ENCODE assay signal across 1 cellular context in genomic region chr1:235826102-235826854, GRCh38.
A peak's percentile ranks its signal among the peaks of the same experiment; 100 is the strongest.
TF ChIP-seq lines count a peak whose summit lies in the region.

No MANE protein-coding gene starts in this region.

TF ChIP-seq in HepG2, 621 proteins besides CTCF, POLR2A, EP300 and RAD21 (continues in another document):
- no peak for TF ChIP-seq ASH2L (IDR thresholded peaks at IDR 0.05; ENCODE audit: insufficient read length, low read depth, low read length)
- no peak for TF ChIP-seq ZNF362 (CRISPR knock-in tag; IDR thresholded peaks at IDR 0.05; ENCODE audit: borderline replicate concordance)
- TF ChIP-seq NR2F6 (IDR thresholded peaks at IDR 0.05), result peak; percentile 19; the same call in 1 of the 2 replicates
- no peak for TF ChIP-seq NR2F6 (CRISPR knock-in tag; IDR thresholded peaks at IDR 0.05)
- TF ChIP-seq TCF7 (IDR thresholded peaks at IDR 0.05; ENCODE audit: low read depth), result peak; percentile 48
- TF ChIP-seq GATAD2A (CRISPR knock-in tag; IDR thresholded peaks at IDR 0.05), result peak; percentile 56
- no peak for TF ChIP-seq MLLT10 (CRISPR knock-in tag; IDR thresholded peaks at IDR 0.05)
- TF ChIP-seq TBL1XR1 (IDR thresholded peaks at IDR 0.05; ENCODE audit: borderline replicate concordance, low read length, partially characterized antibody), result no peak
- no peak for TF ChIP-seq SOX6 (IDR thresholded peaks at IDR 0.05)
- TF ChIP-seq SOX6 (CRISPR knock-in tag; IDR thresholded peaks at IDR 0.05), result peak; percentile 82
- TF ChIP-seq SAP130 (CRISPR knock-in tag; IDR thresholded peaks at IDR 0.05; ENCODE audit: low read depth), result peak; percentile 25; the same call in 1 of the 2 replicates
- TF ChIP-seq FOXJ3 (CRISPR knock-in tag; IDR thresholded peaks at IDR 0.05; ENCODE audit: borderline replicate concordance), result 0 out of 2 replicates have a peak, but pooled peaks have one; percentile 43
- TF ChIP-seq, protein P1, sequence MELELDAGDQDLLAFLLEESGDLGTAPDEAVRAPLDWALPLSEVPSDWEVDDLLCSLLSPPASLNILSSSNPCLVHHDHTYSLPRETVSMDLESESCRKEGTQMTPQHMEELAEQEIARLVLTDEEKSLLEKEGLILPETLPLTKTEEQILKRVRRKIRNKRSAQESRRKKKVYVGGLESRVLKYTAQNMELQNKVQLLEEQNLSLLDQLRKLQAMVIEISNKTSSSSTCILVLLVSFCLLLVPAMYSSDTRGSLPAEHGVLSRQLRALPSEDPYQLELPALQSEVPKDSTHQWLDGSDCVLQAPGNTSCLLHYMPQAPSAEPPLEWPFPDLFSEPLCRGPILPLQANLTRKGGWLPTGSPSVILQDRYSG (CRISPR knock-in tag; IDR thresholded peaks at IDR 0.05), result no peak
- peak; percentile 37; the same call in 1 of the 2 replicates for TF ChIP-seq RXRB (CRISPR knock-in tag; IDR thresholded peaks at IDR 0.05; ENCODE audit: borderline replicate concordance)
- no peak for TF ChIP-seq ZNF224 (CRISPR knock-in tag; IDR thresholded peaks at IDR 0.05)
- TF ChIP-seq PPARG (CRISPR knock-in tag; conservative IDR thresholded peaks at IDR 0.05), result peak; percentile 94
- peak; percentile 54; the same call in 1 of the 2 replicates for TF ChIP-seq ZNF770 (CRISPR knock-in tag; IDR thresholded peaks at IDR 0.05)
- TF ChIP-seq ZNF652 (CRISPR knock-in tag; IDR thresholded peaks at IDR 0.05; ENCODE audit: borderline replicate concordance, low read depth), result peak; percentile 90
- TF ChIP-seq HNF4A (CRISPR knock-in tag; IDR thresholded peaks at IDR 0.05), result 0 out of 2 replicates have a peak, but pooled peaks have one; percentile 9
- TF ChIP-seq ZBTB7B (CRISPR knock-in tag; IDR thresholded peaks at IDR 0.05), result no peak
- TF ChIP-seq RCOR2 (CRISPR knock-in tag; IDR thresholded peaks at IDR 0.05), result 0 out of 2 replicates have a peak, but pooled peaks have one; percentile 16
- no peak for TF ChIP-seq ZNF329 (CRISPR knock-in tag; IDR thresholded peaks at IDR 0.05; ENCODE audit: low read depth)
- peak; percentile 21; the same call in 1 of the 2 replicates for TF ChIP-seq ARID5B (CRISPR knock-in tag; IDR thresholded peaks at IDR 0.05)
- TF ChIP-seq CEBPG (CRISPR knock-in tag; IDR thresholded peaks at IDR 0.05), result peak; percentile 7; the same call in 1 of the 2 replicates
- TF ChIP-seq MIER2 (CRISPR knock-in tag; IDR thresholded peaks at IDR 0.05), result no peak
- peak; percentile 63; the same call in 1 of the 2 replicates for TF ChIP-seq SALL1 (CRISPR knock-in tag; IDR thresholded peaks at IDR 0.05)
- TF ChIP-seq CREM (IDR thresholded peaks at IDR 0.05), result peak; percentile 40; the same call in 1 of the 2 replicates
- TF ChIP-seq CREM (CRISPR knock-in tag; IDR thresholded peaks at IDR 0.05), result no peak
- TF ChIP-seq, protein P2, sequence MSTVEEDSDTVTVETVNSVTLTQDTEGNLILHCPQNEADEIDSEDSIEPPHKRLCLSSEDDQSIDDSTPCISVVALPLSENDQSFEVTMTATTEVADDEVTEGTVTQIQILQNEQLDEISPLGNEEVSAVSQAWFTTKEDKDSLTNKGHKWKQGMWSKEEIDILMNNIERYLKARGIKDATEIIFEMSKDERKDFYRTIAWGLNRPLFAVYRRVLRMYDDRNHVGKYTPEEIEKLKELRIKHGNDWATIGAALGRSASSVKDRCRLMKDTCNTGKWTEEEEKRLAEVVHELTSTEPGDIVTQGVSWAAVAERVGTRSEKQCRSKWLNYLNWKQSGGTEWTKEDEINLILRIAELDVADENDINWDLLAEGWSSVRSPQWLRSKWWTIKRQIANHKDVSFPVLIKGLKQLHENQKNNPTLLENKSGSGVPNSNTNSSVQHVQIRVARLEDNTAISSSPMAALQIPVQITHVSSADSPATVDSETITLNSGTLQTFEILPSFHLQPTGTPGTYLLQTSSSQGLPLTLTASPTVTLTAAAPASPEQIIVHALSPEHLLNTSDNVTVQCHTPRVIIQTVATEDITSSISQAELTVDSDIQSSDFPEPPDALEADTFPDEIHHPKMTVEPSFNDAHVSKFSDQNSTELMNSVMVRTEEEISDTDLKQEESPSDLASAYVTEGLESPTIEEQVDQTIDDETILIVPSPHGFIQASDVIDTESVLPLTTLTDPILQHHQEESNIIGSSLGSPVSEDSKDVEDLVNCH (CRISPR knock-in tag; IDR thresholded peaks at IDR 0.05), result no peak
- TF ChIP-seq KAT8 (CRISPR knock-in tag; IDR thresholded peaks at IDR 0.05), result no peak
- TF ChIP-seq, protein P3, sequence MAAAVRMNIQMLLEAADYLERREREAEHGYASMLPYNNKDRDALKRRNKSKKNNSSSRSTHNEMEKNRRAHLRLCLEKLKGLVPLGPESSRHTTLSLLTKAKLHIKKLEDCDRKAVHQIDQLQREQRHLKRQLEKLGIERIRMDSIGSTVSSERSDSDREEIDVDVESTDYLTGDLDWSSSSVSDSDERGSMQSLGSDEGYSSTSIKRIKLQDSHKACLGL (CRISPR knock-in tag; IDR thresholded peaks at IDR 0.05), result no peak
- TF ChIP-seq SP5 (CRISPR knock-in tag; IDR thresholded peaks at IDR 0.05; ENCODE audit: borderline replicate concordance, low read depth), result 0 out of 2 replicates have a peak, but pooled peaks have one; percentile 17
- peak; percentile 90 for TF ChIP-seq ARID3A (IDR thresholded peaks at IDR 0.05; ENCODE audit: low read depth, low read length)
- TF ChIP-seq SOX13 (IDR thresholded peaks at IDR 0.05), result no peak
- TF ChIP-seq SOX13 (CRISPR knock-in tag; conservative IDR thresholded peaks at IDR 0.05 in 1 of 2, IDR thresholded peaks at IDR 0.05 in 1 of 2), result peak in 1 of 2 experiments; percentile 61; a peak in 2 of 4 replicates
- TF ChIP-seq SNRNP70 (IDR thresholded peaks at IDR 0.05; ENCODE audit: low read depth, low read length), result no peak
- TF ChIP-seq ISL2 (CRISPR knock-in tag; IDR thresholded peaks at IDR 0.05), result peak; percentile 87
- peak; percentile 45; the same call in 1 of the 2 replicates for TF ChIP-seq SOX5 (CRISPR knock-in tag; IDR thresholded peaks at IDR 0.05; ENCODE audit: borderline replicate concordance)
- no peak for TF ChIP-seq ZNF790 (CRISPR knock-in tag; IDR thresholded peaks at IDR 0.05; ENCODE audit: borderline replicate concordance)
- peak; percentile 70 for TF ChIP-seq FOXA3 (CRISPR knock-in tag; IDR thresholded peaks at IDR 0.05)
- TF ChIP-seq, protein P4, sequence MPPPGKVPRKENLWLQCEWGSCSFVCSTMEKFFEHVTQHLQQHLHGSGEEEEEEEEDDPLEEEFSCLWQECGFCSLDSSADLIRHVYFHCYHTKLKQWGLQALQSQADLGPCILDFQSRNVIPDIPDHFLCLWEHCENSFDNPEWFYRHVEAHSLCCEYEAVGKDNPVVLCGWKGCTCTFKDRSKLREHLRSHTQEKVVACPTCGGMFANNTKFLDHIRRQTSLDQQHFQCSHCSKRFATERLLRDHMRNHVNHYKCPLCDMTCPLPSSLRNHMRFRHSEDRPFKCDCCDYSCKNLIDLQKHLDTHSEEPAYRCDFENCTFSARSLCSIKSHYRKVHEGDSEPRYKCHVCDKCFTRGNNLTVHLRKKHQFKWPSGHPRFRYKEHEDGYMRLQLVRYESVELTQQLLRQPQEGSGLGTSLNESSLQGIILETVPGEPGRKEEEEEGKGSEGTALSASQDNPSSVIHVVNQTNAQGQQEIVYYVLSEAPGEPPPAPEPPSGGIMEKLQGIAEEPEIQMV (CRISPR knock-in tag; IDR thresholded peaks at IDR 0.05; ENCODE audit: low read depth), result no peak
- TF ChIP-seq PAXIP1 (CRISPR knock-in tag; conservative IDR thresholded peaks at IDR 0.05), result peak; percentile 75
- peak; percentile 20; the same call in 1 of the 2 replicates for TF ChIP-seq ZMYM4 (CRISPR knock-in tag; IDR thresholded peaks at IDR 0.05)
- TF ChIP-seq FOXP4 (CRISPR knock-in tag; IDR thresholded peaks at IDR 0.05), result peak; percentile 48
